In genomic region chr3:40309439-40309924, GRCh38 we compare ENCODE assay signal across 8 cellular contexts. TPM values are rescaled to one million over a fixed set of nuclear protein-coding genes. Genes with fewer than 3 reads are reported as not detected.
DNase-seq lines count a peak whose midpoint lies in the region; TF ChIP-seq lines count a peak whose summit lies in the region.

Gene EIF1B (plus strand): TSS chr3:40309707. CDS start chr3:40309942, 235 bp downstream.

- peak within 1 kb of the TSS; percentile 96 for H3K9ac ChIP-seq in endocrine pancreas (ENCODE audit: control insufficient read depth, insufficient read depth, low read length)
- H3K9ac ChIP-seq in mesendoderm (ENCODE audit: low read length): peak within 1 kb of the TSS; percentile 84

- peak within 1 kb of the TSS; percentile 94 for H4K8ac ChIP-seq in mesendoderm (ENCODE audit: low read depth, low read length)

- H2BK120ac ChIP-seq in mesendoderm (ENCODE audit: low read depth, low read length): peak within 1 kb of the TSS; percentile 37

- no peaks in the 10 kb centered on the region for H3K36me3 ChIP-seq in endocrine pancreas (ENCODE audit: control insufficient read depth, insufficient read depth, low read length)
- H3K36me3 ChIP-seq in mesendoderm (ENCODE audit: control insufficient read depth, insufficient read depth, low read length): peaks cover 3% of the 10 kb centered on the region

- peak within 1 kb of the TSS; percentile 0 for H3K4me2 ChIP-seq in mesendoderm (ENCODE audit: low read length)

- H2BK5ac ChIP-seq in mesendoderm (ENCODE audit: low read length): peak within 1 kb of the TSS; percentile 37

- H4K5ac ChIP-seq in mesendoderm (ENCODE audit: low read length): no peak within 1 kb of the TSS

- peak within 1 kb of the TSS; percentile 90 for H3K56ac ChIP-seq in mesendoderm (ENCODE audit: low read length)

- peak within 1 kb of the TSS; percentile 81 for H3K18ac ChIP-seq in mesendoderm (ENCODE audit: low read length)

- H3K4me3 ChIP-seq in endocrine pancreas (ENCODE audit: control insufficient read depth, insufficient read depth, low read length) (peak within 1 kb of the TSS; percentile 97), mesendoderm (ENCODE audit: low read length) (peak within 1 kb of the TSS; percentile 83)

- H3K4ac ChIP-seq in mesendoderm (ENCODE audit: low read depth, low read length): peak within 1 kb of the TSS; percentile 89

- peaks cover 13% of the 10 kb centered on the region for H3K4me1 ChIP-seq in endocrine pancreas (ENCODE audit: control insufficient read depth, insufficient read depth, low read length)
- no peaks in the 10 kb centered on the region for H3K4me1 ChIP-seq in mesendoderm (ENCODE audit: control insufficient read depth, low read depth, low read length)

- H3K79me1 ChIP-seq in mesendoderm (ENCODE audit: low read length): no peaks in the 10 kb centered on the region

- H2BK15ac ChIP-seq in mesendoderm (replicated peaks; ENCODE audit: low read depth): no peak within 1 kb of the TSS

- H3K27ac ChIP-seq in mesendoderm (ENCODE audit: low read depth, low read length): peak within 1 kb of the TSS; percentile 84

- H3K9me3 ChIP-seq in endocrine pancreas (ENCODE audit: control insufficient read depth, low read length): no peaks in the 10 kb centered on the region

- DNase-seq in COR-L47 (lab: John Stamatoyannopoulos, UW) (peak; percentile 84), GM20000 (ENCODE audit: low spot score) (peak; percentile 93), HT1080 (ENCODE audit: low read depth) (peak; percentile 98), NOMO-1 treated with DMSO at 0.1 percent for 48 hours (lab: John Stamatoyannopoulos, UW; ENCODE audit: unreplicated experiment) (peak; percentile 93), mesendoderm (peak; percentile 99)
- DNase-seq in activated CD8-positive, alpha-beta memory T cell treated with anti-CD3 and anti-CD28 coated beads for 48 hours (ENCODE audit: low read depth in 2 of 3, low spot score in 2 of 3): peak; percentile 94 to 96 (median 95)
- DNase-seq in stimulated activated CD8-positive, alpha-beta memory T cell treated with anti-CD3 and anti-CD28 coated beads, Interleukin-15, amount 100 ng/mL, for 4 hours (ENCODE audit: low read depth in 2 of 2): peak; percentile 95

- no peak within 1 kb of the TSS for H3K23ac ChIP-seq in mesendoderm (ENCODE audit: low read length)

- no peaks in the 10 kb centered on the region for H3K27me3 ChIP-seq in endocrine pancreas (ENCODE audit: control insufficient read depth, insufficient read depth, low read length)
- no peaks in the 10 kb centered on the region for H3K27me3 ChIP-seq in mesendoderm (ENCODE audit: insufficient read depth, low read length, poor library complexity)

- no CpG with 5 or more reads among the region's 49 CpGs for WGBS in mesendoderm (ENCODE audit: extremely low coverage, insufficient coverage, low lambda C conversion rate)

- peak; percentile 60 for TF ChIP-seq CTCF in GM20000 (IDR thresholded peaks at IDR 0.05; ENCODE audit: extremely low read depth, missing control alignments)

- no peak within 1 kb of the TSS for H2AK5ac ChIP-seq in mesendoderm (ENCODE audit: low read length)

- peaks cover 13% of the 10 kb centered on the region for H3K79me2 ChIP-seq in mesendoderm (ENCODE audit: control insufficient read depth, insufficient read depth, low read length)

RNA-seq across cellular contexts. Expression of gene EIF1B, which starts in this region (rescaled TPM):
- total RNA-seq in HT1080 (2014; rRNA removed; shearing (Covaris generic)): 17.4 and 25.7 TPM in 2 replicates
- 58.8 and 70.3 TPM in 2 replicates for polyA plus RNA-seq in HT1080 (2015; cell fraction: cytosol; rRNA removed)
- polyA plus RNA-seq in HT1080 (2015; cell fraction: nucleus; rRNA removed): 49.8 and 55.5 TPM in 2 replicates
- polyA plus RNA-seq in mesendoderm (2013, experiment 1 of 2): 109 TPM
- polyA plus RNA-seq in mesendoderm (2013, experiment 2 of 2): 108 TPM

Comparison
In these comparisons a context has a peak if more than half of its experiments do, and no peak if none do; other contexts are left out.
1. Peak in every context shown above with its lines: DNase-seq, H3K4me3 ChIP-seq and H3K27ac ChIP-seq.